In the genomic region with DNA sequence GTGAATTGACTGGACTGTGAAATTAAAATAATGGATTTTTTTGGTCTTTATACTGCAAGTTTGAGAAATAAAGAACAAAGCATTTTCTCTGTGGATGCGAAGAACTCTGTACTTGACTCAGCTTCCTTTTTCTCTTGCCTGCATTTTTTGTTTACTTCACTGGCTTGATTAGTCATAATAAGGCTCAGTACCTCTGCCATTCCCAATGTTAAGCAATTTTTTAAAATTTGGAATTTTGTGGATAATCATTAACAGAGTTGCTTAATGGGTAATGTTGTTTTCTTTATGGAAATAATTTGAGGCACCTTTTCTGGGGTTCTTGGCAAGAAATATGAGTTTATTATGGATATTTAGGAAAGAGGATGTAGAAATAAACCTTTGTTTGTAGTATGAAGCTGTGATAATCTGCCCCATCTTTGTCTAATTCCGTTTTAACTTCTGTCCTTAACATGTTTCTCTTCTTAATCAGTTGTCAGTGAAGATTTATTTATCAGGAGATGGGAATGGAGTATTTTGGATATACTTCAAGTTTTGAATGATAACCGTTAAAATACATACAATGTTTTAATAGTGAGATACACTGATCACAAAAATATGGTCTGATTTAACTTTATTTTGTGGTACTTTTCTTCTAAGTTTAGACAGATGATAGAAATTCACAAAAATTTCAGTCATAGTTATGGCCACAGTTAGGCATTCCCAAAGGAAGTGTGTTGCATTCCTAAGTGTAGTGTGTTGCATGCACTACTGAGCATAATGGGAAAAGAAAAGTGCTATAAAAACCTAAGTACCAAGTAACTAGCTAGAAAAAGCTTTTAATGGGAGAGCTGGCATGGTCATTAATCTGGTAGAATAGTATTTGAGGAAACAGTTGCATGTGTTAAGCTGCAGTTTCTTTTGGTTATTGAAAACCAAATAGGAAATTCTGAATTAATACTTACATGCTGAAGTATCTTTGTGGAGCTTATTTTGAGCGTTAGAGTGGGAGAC, we compare ENCODE assay signal across 1 cellular context.
TF ChIP-seq lines count a peak whose summit lies in the region.

No MANE protein-coding gene starts in this region.

TF ChIP-seq in A549, 52 proteins besides CTCF, POLR2A, EP300 and RAD21 (continued from another document):
- TF ChIP-seq CHD2 (IDR thresholded peaks at IDR 0.05; ENCODE audit: low read length, partially characterized antibody), result no peak
- no peak for TF ChIP-seq CBX2 (IDR thresholded peaks at IDR 0.05; ENCODE audit: borderline replicate concordance, low read depth)
- TF ChIP-seq, protein P1, sequence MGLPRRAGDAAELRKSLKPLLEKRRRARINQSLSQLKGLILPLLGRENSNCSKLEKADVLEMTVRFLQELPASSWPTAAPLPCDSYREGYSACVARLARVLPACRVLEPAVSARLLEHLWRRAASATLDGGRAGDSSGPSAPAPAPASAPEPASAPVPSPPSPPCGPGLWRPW (IDR thresholded peaks at IDR 0.05), result no peak
- TF ChIP-seq NR3C1 (IDR thresholded peaks at IDR 0.05), result no peak
- TF ChIP-seq JUN (IDR thresholded peaks at IDR 0.05), result no peak
- TF ChIP-seq, protein P2, sequence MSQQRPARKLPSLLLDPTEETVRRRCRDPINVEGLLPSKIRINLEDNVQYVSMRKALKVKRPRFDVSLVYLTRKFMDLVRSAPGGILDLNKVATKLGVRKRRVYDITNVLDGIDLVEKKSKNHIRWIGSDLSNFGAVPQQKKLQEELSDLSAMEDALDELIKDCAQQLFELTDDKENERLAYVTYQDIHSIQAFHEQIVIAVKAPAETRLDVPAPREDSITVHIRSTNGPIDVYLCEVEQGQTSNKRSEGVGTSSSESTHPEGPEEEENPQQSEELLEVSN (IDR thresholded peaks at IDR 0.05; ENCODE audit: borderline replicate concordance, low read depth), result no peak
- TF ChIP-seq CBX8 (IDR thresholded peaks at IDR 0.05), result no peak
- TF ChIP-seq, protein P3, sequence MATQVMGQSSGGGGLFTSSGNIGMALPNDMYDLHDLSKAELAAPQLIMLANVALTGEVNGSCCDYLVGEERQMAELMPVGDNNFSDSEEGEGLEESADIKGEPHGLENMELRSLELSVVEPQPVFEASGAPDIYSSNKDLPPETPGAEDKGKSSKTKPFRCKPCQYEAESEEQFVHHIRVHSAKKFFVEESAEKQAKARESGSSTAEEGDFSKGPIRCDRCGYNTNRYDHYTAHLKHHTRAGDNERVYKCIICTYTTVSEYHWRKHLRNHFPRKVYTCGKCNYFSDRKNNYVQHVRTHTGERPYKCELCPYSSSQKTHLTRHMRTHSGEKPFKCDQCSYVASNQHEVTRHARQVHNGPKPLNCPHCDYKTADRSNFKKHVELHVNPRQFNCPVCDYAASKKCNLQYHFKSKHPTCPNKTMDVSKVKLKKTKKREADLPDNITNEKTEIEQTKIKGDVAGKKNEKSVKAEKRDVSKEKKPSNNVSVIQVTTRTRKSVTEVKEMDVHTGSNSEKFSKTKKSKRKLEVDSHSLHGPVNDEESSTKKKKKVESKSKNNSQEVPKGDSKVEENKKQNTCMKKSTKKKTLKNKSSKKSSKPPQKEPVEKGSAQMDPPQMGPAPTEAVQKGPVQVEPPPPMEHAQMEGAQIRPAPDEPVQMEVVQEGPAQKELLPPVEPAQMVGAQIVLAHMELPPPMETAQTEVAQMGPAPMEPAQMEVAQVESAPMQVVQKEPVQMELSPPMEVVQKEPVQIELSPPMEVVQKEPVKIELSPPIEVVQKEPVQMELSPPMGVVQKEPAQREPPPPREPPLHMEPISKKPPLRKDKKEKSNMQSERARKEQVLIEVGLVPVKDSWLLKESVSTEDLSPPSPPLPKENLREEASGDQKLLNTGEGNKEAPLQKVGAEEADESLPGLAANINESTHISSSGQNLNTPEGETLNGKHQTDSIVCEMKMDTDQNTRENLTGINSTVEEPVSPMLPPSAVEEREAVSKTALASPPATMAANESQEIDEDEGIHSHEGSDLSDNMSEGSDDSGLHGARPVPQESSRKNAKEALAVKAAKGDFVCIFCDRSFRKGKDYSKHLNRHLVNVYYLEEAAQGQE (IDR thresholded peaks at IDR 0.05), result no peak
- no peak for TF ChIP-seq TP53 (CRISPR knock-in tag; IDR thresholded peaks at IDR 0.05)
- TF ChIP-seq ZNF302 (CRISPR knock-in tag; IDR thresholded peaks at IDR 0.05), result no peak
- TF ChIP-seq POLR2AphosphoS2 (conservative IDR thresholded peaks at IDR 0.05; ENCODE audit: low read length), result no peak
- no peak for TF ChIP-seq HOXB5 (CRISPR knock-in tag; IDR thresholded peaks at IDR 0.05)
- TF ChIP-seq RCOR1 (IDR thresholded peaks at IDR 0.05; ENCODE audit: low read depth, low read length), result no peak
- TF ChIP-seq, protein P4, sequence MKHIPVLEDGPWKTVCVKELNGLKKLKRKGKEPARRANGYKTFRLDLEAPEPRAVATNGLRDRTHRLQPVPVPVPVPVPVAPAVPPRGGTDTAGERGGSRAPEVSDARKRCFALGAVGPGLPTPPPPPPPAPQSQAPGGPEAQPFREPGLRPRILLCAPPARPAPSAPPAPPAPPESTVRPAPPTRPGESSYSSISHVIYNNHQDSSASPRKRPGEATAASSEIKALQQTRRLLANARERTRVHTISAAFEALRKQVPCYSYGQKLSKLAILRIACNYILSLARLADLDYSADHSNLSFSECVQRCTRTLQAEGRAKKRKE (CRISPR knock-in tag; IDR thresholded peaks at IDR 0.05; ENCODE audit: low read depth), result no peak
- TF ChIP-seq CHD4 (IDR thresholded peaks at IDR 0.05; ENCODE audit: borderline replicate concordance), result no peak
- no peak for TF ChIP-seq HEYL (CRISPR knock-in tag; IDR thresholded peaks at IDR 0.05)
- no peak for TF ChIP-seq ZFP36 (IDR thresholded peaks at IDR 0.05; ENCODE audit: borderline replicate concordance, partially characterized antibody)
- peak; percentile 55 to 82; a peak in 3 of 4 replicates for TF ChIP-seq CEBPB (IDR thresholded peaks at IDR 0.05)
- no peak for TF ChIP-seq HOXA7 (CRISPR knock-in tag; IDR thresholded peaks at IDR 0.05)
- no peak for TF ChIP-seq RARB (CRISPR knock-in tag; IDR thresholded peaks at IDR 0.05)
- TF ChIP-seq HDAC2 (IDR thresholded peaks at IDR 0.05), result no peak
- TF ChIP-seq, protein P5, sequence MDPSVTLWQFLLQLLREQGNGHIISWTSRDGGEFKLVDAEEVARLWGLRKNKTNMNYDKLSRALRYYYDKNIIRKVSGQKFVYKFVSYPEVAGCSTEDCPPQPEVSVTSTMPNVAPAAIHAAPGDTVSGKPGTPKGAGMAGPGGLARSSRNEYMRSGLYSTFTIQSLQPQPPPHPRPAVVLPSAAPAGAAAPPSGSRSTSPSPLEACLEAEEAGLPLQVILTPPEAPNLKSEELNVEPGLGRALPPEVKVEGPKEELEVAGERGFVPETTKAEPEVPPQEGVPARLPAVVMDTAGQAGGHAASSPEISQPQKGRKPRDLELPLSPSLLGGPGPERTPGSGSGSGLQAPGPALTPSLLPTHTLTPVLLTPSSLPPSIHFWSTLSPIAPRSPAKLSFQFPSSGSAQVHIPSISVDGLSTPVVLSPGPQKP (IDR thresholded peaks at IDR 0.05; ENCODE audit: low read depth, low read length), result no peak
- TF ChIP-seq MAFK (IDR thresholded peaks at IDR 0.05; ENCODE audit: partially characterized antibody), result peak; percentile 37
- no peak for TF ChIP-seq BHLHE40 (IDR thresholded peaks at IDR 0.05; ENCODE audit: low read depth, low read length)
- TF ChIP-seq RFX5 (IDR thresholded peaks at IDR 0.05), result no peak
- TF ChIP-seq MYC (IDR thresholded peaks at IDR 0.05; ENCODE audit: borderline replicate concordance, low read length), result no peak
- TF ChIP-seq NPAS2 (CRISPR knock-in tag; IDR thresholded peaks at IDR 0.05; ENCODE audit: borderline replicate concordance), result no peak
- 0 out of 2 replicates have a peak, but pooled peaks have one; percentile 50 for TF ChIP-seq FOXS1 (CRISPR knock-in tag; IDR thresholded peaks at IDR 0.05)
- no peak for TF ChIP-seq ZSCAN20 (CRISPR knock-in tag; IDR thresholded peaks at IDR 0.05)
- no peak for TF ChIP-seq FOSL2 (IDR thresholded peaks at IDR 0.05)
- peak; percentile 76 for TF ChIP-seq FOSL2 (CRISPR knock-in tag; IDR thresholded peaks at IDR 0.05)
- no peak for TF ChIP-seq TFCP2L1 (CRISPR knock-in tag; IDR thresholded peaks at IDR 0.05)
